Comparison of ENCODE assay signal across 8 cellular contexts in genomic region chr6:27479319-27480182, GRCh38. TPM values are rescaled to one million over a fixed set of nuclear protein-coding genes. Genes with fewer than 3 reads are reported as not detected.
DNase-seq lines count a peak whose midpoint lies in the region; ATAC-seq and TF ChIP-seq lines count a peak whose summit lies in the region.

No MANE protein-coding gene starts in this region.

- TF ChIP-seq CTCF in GM13976 (IDR thresholded peaks at IDR 0.05; ENCODE audit: borderline replicate concordance, control extremely low read depth, extremely low read depth, insufficient read depth, missing control alignments) = no peak
- no peak for TF ChIP-seq CTCF in right atrium auricular region (IDR thresholded peaks at IDR 0.05)

- H3K27me3 ChIP-seq in right atrium auricular region (no peaks in the 10 kb centered on the region), aorta (ENCODE audit: control insufficient read depth in 1 of 2, insufficient read depth in 2 of 2, low read length in 1 of 2) (no peaks in the 10 kb centered on the region)

- no peaks in the 10 kb centered on the region for H3K9me3 ChIP-seq in right atrium auricular region
- H3K9me3 ChIP-seq in aorta (ENCODE audit: control insufficient read depth, low read length) = no peaks in the 10 kb centered on the region

- intact Hi-C loops in aorta (cut with DNase I) = loop anchor here (5.0 to 10.0 kb wide), 7 partner anchors 92 to 1285 kb away; partner anchors contain the start of gene ZNF391 (in 1 of the 2)

- H3K4me3 ChIP-seq in right atrium auricular region (peak overlapping the region; percentile 69), aorta (ENCODE audit: low read length in 2 of 2) (peak overlapping the region; percentile 93 to 100)

- H3K36me3 ChIP-seq in right atrium auricular region (no peaks in the 10 kb centered on the region), aorta (ENCODE audit: control insufficient read depth in 1 of 2, insufficient read depth in 2 of 2, low read length in 1 of 2) (no peaks in the 10 kb centered on the region)

- DNase-seq in GM13976 (ENCODE audit: low spot score) = peak; percentile 64
- DNase-seq in NCI-H1105 treated with DMSO at 0.1 percent for 48 hours (lab: John Stamatoyannopoulos, UW) = peak; percentile 89
- peak; percentile 74 for DNase-seq in T follicular helper cell (ENCODE audit: low read depth)
- DNase-seq in amniotic epithelial cell (ENCODE audit: low read depth) = peak; percentile 91
- DNase-seq in right atrium auricular region (ENCODE audit: low spot score) = peak; percentile 87
- peak; percentile 92 for DNase-seq in putamen (ENCODE audit: low spot score)
- DNase-seq in aorta = peak; percentile 77 to 92

- H3K27ac ChIP-seq in right atrium auricular region (peak overlapping the region; percentile 94), aorta (ENCODE audit: low read depth in 1 of 2, low read length in 2 of 2) (peak overlapping the region; percentile 92 to 100)

- in situ Hi-C loops in GM13976 (cut with MboI; ENCODE audit: low sequenced_read_pairs, unreplicated experiment) = no loop called here

- WGBS in aorta, 2 donors = 3% methylated on average over 33 of the region's 33 CpGs

- peak; percentile 70 for ATAC-seq in HG02759 (IDR thresholded peaks at IDR 0.05; ENCODE audit: unreplicated experiment)
- peak; percentile 96 for ATAC-seq in aorta (ENCODE audit: low FRiP score)

- H3K4me1 ChIP-seq in right atrium auricular region = peaks cover 0 to 14% of the 10 kb centered on the region in 2 donors
- no peaks in the 10 kb centered on the region for H3K4me1 ChIP-seq in aorta (ENCODE audit: control insufficient read depth in 1 of 2, insufficient read depth in 2 of 2, low read length in 2 of 2)

RNA-seq across cellular contexts. Expression of gene ZNF184, which starts 6.6 kb away (rescaled TPM):
- total RNA-seq in right atrium auricular region = 1 to 10 TPM; 3.3 to 3.9 TPM
- 1 to 10 TPM; 5.3 to 8.0 TPM for total RNA-seq in aorta
- 1 to 10 TPM; 2.3 to 2.5 TPM for polyA plus RNA-seq in aorta

Comparison
In these comparisons a context has a peak if more than half of its experiments do, and no peak if none do; other contexts are left out.
1. Peak in every context shown above with its lines: DNase-seq, ATAC-seq, H3K4me3 ChIP-seq and H3K27ac ChIP-seq.